In the genomic region with DNA sequence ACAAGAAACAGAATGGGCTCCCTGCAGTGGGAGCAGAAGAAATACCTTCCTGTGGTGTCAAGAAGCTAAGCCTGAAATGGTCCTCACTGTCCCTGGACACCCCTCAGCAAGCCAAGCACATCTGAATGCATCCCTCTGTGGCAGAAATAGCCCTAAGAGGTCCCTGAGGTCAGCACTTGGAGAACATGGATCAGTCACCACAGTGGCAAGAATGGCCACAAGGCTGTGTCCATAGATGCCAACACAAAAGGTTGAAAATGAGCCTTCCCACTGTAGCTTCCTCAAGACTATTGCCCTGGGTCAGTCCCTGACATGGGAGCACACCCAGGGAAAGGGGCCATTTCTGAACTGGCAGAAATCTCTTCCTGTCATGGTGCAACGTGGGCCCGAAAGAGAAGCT, we compare ENCODE assay signal across 23 cellular contexts.
"Had no signal": no experiment of that assay in that cellular context is flagged by ENCODE, and none has a peak within 500 bp of the region (broad histone marks: within the 10 kb centered on the region; RNA-seq: fewer than 3 reads in every experiment).

No MANE protein-coding gene starts in this region.

- H3K27ac ChIP-seq: KMS-11, SK-N-MC, VCaP had no signal

- H3K4me2 ChIP-seq: KMS-11 had no signal

- H3K9ac ChIP-seq: KMS-11 had no signal

- DNase-seq: activated CD4-positive, alpha-beta memory T cell treated with anti-CD3 and anti-CD28 coated beads for 36 hours; activated CD4-positive, alpha-beta T cell treated with anti-CD3 and anti-CD28 coated beads, Interleukin-2, amount 10 ng/mL, durations not matched to agents 7 days and 5 days; activated CD4-positive, CD25-positive, alpha-beta regulatory T cell; activated CD8-positive, alpha-beta memory T cell treated with anti-CD3 and anti-CD28 coated beads for 24 hours; activated gamma-delta T cell; activated naive CD4-positive, alpha-beta T cell treated with anti-CD3 and anti-CD28 coated beads for 36 hours; activated T-cell treated with anti-CD3 and anti-CD28 coated beads, Interleukin-2, amount 50 U/mL, for 4 hours; amygdala; central memory CD4-positive, alpha-beta T cell; NCI-H1092; NCI-H1417; NCI-H1930; NCI-H2171; NCI-H2227 treated with DMSO at 0.1 percent for 48 hours; NCI-H446 treated with DMSO at 0.1 percent for 48 hours; NCI-H526; NCI-H82; RPMI8226; T-cell had no signal

- ATAC-seq: activated T-cell treated with anti-CD3 and anti-CD28 coated beads, Interleukin-2, amount 50 U/mL, for 4 hours; Right ventricle myocardium inferior; T-cell had no signal

- H3K4me3 ChIP-seq: SK-N-MC had no signal
